ENCODE assay signal across 29 cellular contexts in the genomic region with DNA sequence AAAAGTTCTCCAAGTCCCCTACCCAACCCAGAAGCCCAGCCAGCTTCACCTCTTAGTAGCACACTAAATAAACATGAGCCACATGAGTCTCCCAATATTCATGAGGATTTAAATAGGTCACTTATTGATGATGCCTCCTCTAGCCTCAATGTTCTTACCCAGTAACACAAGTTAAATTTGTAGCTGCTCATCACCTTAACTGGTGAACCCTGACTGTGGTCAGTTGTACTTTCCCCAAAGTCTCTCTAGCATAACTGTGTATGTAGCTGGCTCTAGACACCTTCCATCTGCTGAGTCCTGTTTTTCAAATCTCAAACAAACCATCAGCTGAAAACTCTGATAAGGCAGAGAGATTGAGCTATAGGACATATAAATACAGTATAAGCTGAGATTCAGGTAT.
DNase-seq lines count a peak whose midpoint lies in the region; ATAC-seq and TF ChIP-seq lines count a peak whose summit lies in the region.
"Had no signal": no experiment of that assay in that cellular context is flagged by ENCODE, and none has a peak within 500 bp of the region (broad histone marks: within the 10 kb centered on the region; RNA-seq: fewer than 3 reads in every experiment).

No MANE protein-coding gene starts in this region.

- in situ Hi-C loops in KBM-7 (cut with MboI; ENCODE audit: low pct_unique_long_range_greater_than_20kb, low sequenced_read_pairs): no loop called here

- no peaks in the 10 kb centered on the region for H3K4me1 ChIP-seq in uterus
- H3K4me1 ChIP-seq: A549, esophagus squamous epithelium, gastroesophageal sphincter had no signal

- no peaks in the 10 kb centered on the region for H3K9me3 ChIP-seq in uterus
- H3K9me3 ChIP-seq: A549, esophagus squamous epithelium had no signal

- DNase-seq in activated T-cell treated with anti-CD3 and anti-CD28 coated beads, Interleukin-2, amount 50 U/mL, for 48 hours: no peak
- DNase-seq in KBM-7 (no peak), uterus (no peak), SW 1271 (lab: John Stamatoyannopoulos, UW) (no peak)
- DNase-seq: activated CD4-positive, alpha-beta T cell treated with anti-CD3 and anti-CD28 coated beads for 4 hours; activated CD8-positive, alpha-beta memory T cell treated with anti-CD3 and anti-CD28 coated beads for 24 hours; activated naive CD4-positive, alpha-beta T cell treated with Interleukin-2 at 50 U/mL for 16 hours; activated T-cell treated with anti-CD3 and anti-CD28 coated beads, Interleukin-2, amount 50 U/mL, for 1 hour; amniotic stem cell; esophagus squamous epithelium; HCEC 1CT; IMR-90; islet precursor cell; natural killer cell; NCI-H1105; NCI-H2029 treated with DMSO at 0.1 percent for 48 hours; NCI-H345; NCI-H82; OCI-M1; trophoblast cell had no signal

- H3K4me3 ChIP-seq in uterus: no peak overlapping the region
- H3K4me3 ChIP-seq: A549, coronary artery, esophagus squamous epithelium, gastroesophageal sphincter, skin epidermis had no signal

- intact Hi-C loops in uterus (cut with DNase I; ENCODE audit: low total_unique reads): no loop called here

- no peak for TF ChIP-seq POLR2A in uterus (IDR thresholded peaks at IDR 0.05)

- H3K27ac ChIP-seq in uterus: no peak overlapping the region
- H3K27ac ChIP-seq: A549, coronary artery, esophagus squamous epithelium, gastroesophageal sphincter, skin epidermis had no signal

- ATAC-seq in GM18508 (IDR thresholded peaks at IDR 0.05; ENCODE audit: insufficient read depth, unreplicated experiment): peak; percentile 73
- ATAC-seq in GM19467 (IDR thresholded peaks at IDR 0.05; ENCODE audit: unreplicated experiment): peak; percentile 90
- ATAC-seq in HG02885 (IDR thresholded peaks at IDR 0.05; ENCODE audit: poor library complexity, unreplicated experiment): peak; percentile 68
- peak; percentile 64 for ATAC-seq in HG03469 (IDR thresholded peaks at IDR 0.05; ENCODE audit: unreplicated experiment)
- ATAC-seq: A549, gastroesophageal sphincter, natural killer cell, SK-N-SH treated with all-trans-retinoic acid at 6 μM for 48 hours had no signal

- no peak for TF ChIP-seq CTCF in uterus (IDR thresholded peaks at IDR 0.05)

- no peaks in the 10 kb centered on the region for H3K27me3 ChIP-seq in uterus
- H3K27me3 ChIP-seq: esophagus squamous epithelium, gastroesophageal sphincter had no signal

- no peaks in the 10 kb centered on the region for H3K36me3 ChIP-seq in uterus
- H3K36me3 ChIP-seq: esophagus squamous epithelium, gastroesophageal sphincter had no signal
